Comparison of ENCODE assay signal across 23 cellular contexts in genomic region chrX:22533898-22534297, GRCh38.
DNase-seq lines count a peak whose midpoint lies in the region; ATAC-seq and TF ChIP-seq lines count a peak whose summit lies in the region.
"Had no signal": no experiment of that assay in that cellular context is flagged by ENCODE, and none has a peak within 500 bp of the region (broad histone marks: within the 10 kb centered on the region; RNA-seq: fewer than 3 reads in every experiment).

No MANE protein-coding gene starts in this region.

- ATAC-seq in PC-3 (no peak), GM18861 (IDR thresholded peaks at IDR 0.05; ENCODE audit: unreplicated experiment) (no peak), GM18868 (IDR thresholded peaks at IDR 0.05; ENCODE audit: unreplicated experiment) (no peak)
- ATAC-seq: activated naive CD4-positive, alpha-beta T cell treated with anti-CD3 and anti-CD28 coated beads, Interleukin-2, amount 50 U/mL, for 72 hours; gastrocnemius medialis had no signal

- H3F3A ChIP-seq in PC-3 (ENCODE audit: low read length, unreplicated experiment), result no peaks in the 10 kb centered on the region

- DNase-seq in GM13977 (ENCODE audit: low spot score), result no peak
- DNase-seq in Karpas-422, result peak; percentile 49
- DNase-seq in PC-3, result no peak
- DNase-seq in fibroblast of mammary gland (ENCODE audit: low read depth), result peak; percentile 6
- no peak for DNase-seq in activated CD4-positive, alpha-beta T cell treated with anti-CD3 and anti-CD28 coated beads for 48 hours
- DNase-seq in T-helper 2 cell, result no peak
- DNase-seq: activated CD4-positive, alpha-beta T cell treated with anti-CD3 and anti-CD28 coated beads, Interleukin-2, amount 10 ng/mL, durations not matched to agents 24 days and 14 days; CD4-positive, alpha-beta memory T cell; DMS153; gastrocnemius medialis; GDM1; KG1; kidney glomerular epithelial cell; NCI-H2107; NCI-H510A; retina; stimulated activated CD4-positive, alpha-beta T cell treated with anti-CD3 and anti-CD28 coated beads, Interleukin-2, amount 100 ng/mL, for 48 hours; stimulated activated naive B cell treated with anti-CD40 and anti-IgM and Interleukin-4, amounts not matched to agents 10 μg/mL and 1 μg/mL and 100 μg/mL, for 72 hours had no signal

- CTCF ChIA-PET in PC-3 (lab: Charles Lee), result no interaction called here

- TF ChIP-seq CTCF in GM13977 (IDR thresholded peaks at IDR 0.05; ENCODE audit: extremely low read depth, insufficient read depth, missing control alignments) (peak; percentile 28), PC-3 (conservative IDR thresholded peaks at IDR 0.05; ENCODE audit: low read depth, low read length) (no peak), fibroblast of mammary gland (conservative IDR thresholded peaks at IDR 0.05; ENCODE audit: control insufficient read depth, insufficient read depth, low read depth, low read length) (no peak)

- H3K9me3 ChIP-seq in Karpas-422 (ENCODE audit: low read length), result no peaks in the 10 kb centered on the region
- H3K9me3 ChIP-seq in PC-3 (ENCODE audit: low read length), result no peaks in the 10 kb centered on the region
- H3K9me3 ChIP-seq: ascending aorta, gastrocnemius medialis had no signal

- intact Hi-C loops in PC-3 (cut with micrococcal nuclease), result no loop called here

- H3K9ac ChIP-seq in Karpas-422 (ENCODE audit: low read length), result no peak overlapping the region
- H3K9ac ChIP-seq in PC-3 (ENCODE audit: low read length), result no peak overlapping the region

- H3K27me3 ChIP-seq in Karpas-422 (ENCODE audit: low read length), result no peaks in the 10 kb centered on the region
- H3K27me3 ChIP-seq in PC-3 (ENCODE audit: low read length), result no peaks in the 10 kb centered on the region
- H3K27me3 ChIP-seq: ascending aorta, gastrocnemius medialis had no signal

- H3K4me3 ChIP-seq in Karpas-422 (ENCODE audit: low read length) (no peak overlapping the region), PC-3 (ENCODE audit: low read length) (no peak overlapping the region), fibroblast of mammary gland (ENCODE audit: control insufficient read depth, low read depth, low read length) (no peak overlapping the region)
- H3K4me3 ChIP-seq: ascending aorta, gastrocnemius medialis, smooth muscle cell had no signal

- no TSS peak for BruUV-seq in PC-3 (replicated peaks; lab: Mats Ljungman, UMichigan)

- no peak overlapping the region for H2AFZ ChIP-seq in Karpas-422 (ENCODE audit: low read length)
- no peak overlapping the region; the same call in 1 of the 2 replicates for H2AFZ ChIP-seq in PC-3 (ENCODE audit: low read length)

- H3K9me2 ChIP-seq in Karpas-422 (replicated peaks; ENCODE audit: insufficient read depth, low read length) (no peaks in the 10 kb centered on the region), PC-3 (replicated peaks; ENCODE audit: low read length) (no peaks in the 10 kb centered on the region)

- POLR2A ChIA-PET in PC-3 (lab: Charles Lee; ENCODE audit: unreplicated experiment), result no interaction called here

- H3K4me2 ChIP-seq in Karpas-422 (ENCODE audit: low read depth, low read length, poor library complexity, severe bottlenecking) (no peak overlapping the region), PC-3 (ENCODE audit: low read length) (no peak overlapping the region)
- H3K4me2 ChIP-seq: smooth muscle cell had no signal

- H3K4me1 ChIP-seq in Karpas-422 (ENCODE audit: low read length), result no peaks in the 10 kb centered on the region
- peaks cover 32% of the 10 kb centered on the region; the same call in 1 of the 2 replicates for H3K4me1 ChIP-seq in PC-3 (ENCODE audit: insufficient read depth, low read length)
- H3K4me1 ChIP-seq: ascending aorta, gastrocnemius medialis had no signal

- in situ Hi-C loops in GM13977 (cut with MboI; ENCODE audit: low pct_unique_long_range_greater_than_20kb, low sequenced_read_pairs, unreplicated experiment), result no loop called here

- H3K27ac ChIP-seq in Karpas-422 (ENCODE audit: low read length) (no peak overlapping the region), PC-3 (ENCODE audit: low read length) (peak overlapping the region; percentile 30; the same call in 1 of the 2 replicates)
- H3K27ac ChIP-seq: ascending aorta, gastrocnemius medialis had no signal

- H3K79me2 ChIP-seq in Karpas-422 (ENCODE audit: low read length) (no peaks in the 10 kb centered on the region), PC-3 (ENCODE audit: low read length) (no peaks in the 10 kb centered on the region)

- no peaks in the 10 kb centered on the region for H4K20me1 ChIP-seq in Karpas-422 (ENCODE audit: insufficient read depth, low read depth, low read length)
- H4K20me1 ChIP-seq in PC-3 (ENCODE audit: low read length), result no peaks in the 10 kb centered on the region

- H3K36me3 ChIP-seq in Karpas-422 (ENCODE audit: insufficient read depth, low read length) (no peaks in the 10 kb centered on the region), PC-3 (ENCODE audit: low read depth, low read length) (no peaks in the 10 kb centered on the region)
- H3K36me3 ChIP-seq: ascending aorta, gastrocnemius medialis had no signal

Comparison
In these comparisons a context has a peak if more than half of its experiments do, and no peak if none do; other contexts are left out.
1. DNase-seq: peak in Karpas-422 (single experiment) and fibroblast of mammary gland (single experiment); none in GM13977 (single experiment), PC-3 (single experiment), activated CD4-positive, alpha-beta T cell treated with anti-CD3 and anti-CD28 coated beads for 48 hours (single experiment) and T-helper 2 cell (0 of 5).